Comparison of ENCODE assay signal across 3 cellular contexts in the genomic region with DNA sequence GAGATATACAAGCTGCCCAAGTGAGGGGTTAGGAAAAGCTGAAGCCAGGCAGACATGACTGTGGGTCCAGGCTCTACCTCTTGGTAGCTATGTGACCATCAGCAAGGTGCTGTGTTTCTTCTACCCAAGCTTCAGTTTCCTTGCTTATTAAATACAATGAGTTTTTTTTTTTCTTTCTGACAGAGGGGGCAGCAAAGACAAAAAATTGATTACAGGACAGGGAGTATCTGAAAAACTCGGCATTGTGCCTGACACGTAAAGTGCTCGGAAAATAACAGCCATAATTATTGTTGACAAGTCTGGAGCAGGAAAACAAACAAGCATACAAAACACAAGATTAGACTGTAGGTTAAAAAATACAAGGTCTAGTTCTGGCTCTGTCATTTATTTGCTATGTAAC. TPM values are rescaled to one million over a fixed set of nuclear protein-coding genes. Genes with fewer than 3 reads are reported as not detected.
"Had no signal": no experiment of that assay in that cellular context is flagged by ENCODE, and none has a peak within 500 bp of the region (broad histone marks: within the 10 kb centered on the region; RNA-seq: fewer than 3 reads in every experiment).

No MANE protein-coding gene starts in this region.

RNA-seq across cellular contexts. Expression of gene FOLH1, which starts 23.3 kb away (rescaled TPM):
- total RNA-seq: activated CD4-positive, alpha-beta memory T cell treated with anti-CD3 and anti-CD28 coated beads, Interleukin-2, amount 10 ng/mL, durations not matched to agents 7 days and 5 days; activated CD8-positive, alpha-beta memory T cell treated with anti-CD3 and anti-CD28 coated beads, Interleukin-2, amount 10 ng/mL, durations not matched to agents 7 days and 5 days; M059J had no signal
